ENCODE assay signal across 10 cellular contexts in the genomic region with DNA sequence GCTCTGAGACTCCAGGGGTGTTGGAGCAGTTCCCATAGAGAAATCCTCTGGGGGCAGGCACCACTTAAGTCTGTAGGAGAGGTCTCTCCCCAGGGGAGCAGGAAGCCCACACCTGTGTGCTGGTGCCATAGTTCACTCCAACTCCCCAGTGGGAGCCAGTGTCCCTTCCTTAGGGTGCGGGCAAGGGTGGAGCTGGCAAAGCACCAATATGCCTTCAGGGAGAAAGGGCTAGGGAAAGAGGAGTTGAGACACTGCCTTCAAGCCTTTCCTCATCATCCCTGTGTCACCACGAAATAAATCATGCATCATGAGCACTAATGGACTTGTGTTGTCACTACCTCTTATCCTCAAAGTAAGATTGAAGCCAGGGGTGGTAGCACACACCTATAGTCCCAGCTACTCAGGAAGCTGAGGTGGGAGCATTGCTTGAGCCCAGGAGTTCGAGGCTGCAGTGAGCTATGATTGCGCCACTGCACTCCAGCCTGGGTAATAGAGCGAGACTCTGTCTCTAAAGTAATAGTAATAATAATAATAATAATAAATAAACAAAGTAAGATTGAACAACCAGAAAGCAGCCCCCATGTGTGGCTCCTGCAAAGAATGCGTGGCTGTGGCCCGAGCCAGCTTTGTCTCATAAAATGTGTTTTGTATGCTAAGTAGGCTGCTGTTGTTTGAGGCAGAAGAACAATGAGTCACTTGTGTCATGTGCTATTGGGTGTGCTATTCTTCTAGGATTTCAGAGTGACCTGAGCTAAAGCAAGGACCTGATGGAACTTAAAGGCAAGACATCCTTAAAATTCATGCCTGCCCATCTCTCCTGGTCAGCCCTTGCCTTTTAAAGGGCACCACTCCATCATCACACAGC. TPM values are rescaled to one million over a fixed set of nuclear protein-coding genes. Genes with fewer than 3 reads are reported as not detected.
DNase-seq lines count a peak whose midpoint lies in the region; ATAC-seq, FAIRE-seq and TF ChIP-seq lines count a peak whose summit lies in the region.
"Had no signal": no experiment of that assay in that cellular context is flagged by ENCODE, and none has a peak within 500 bp of the region (broad histone marks: within the 10 kb centered on the region; RNA-seq: fewer than 3 reads in every experiment).

No MANE protein-coding gene starts in this region.

- H3K4me3 Mint-ChIP-seq in activated CD4-positive, alpha-beta T cell treated with anti-CD3 and anti-CD28 coated beads, Interleukin-2, amount 10 ng/mL, durations not matched to agents 7 days and 5 days, result no peak overlapping the region
- H3K4me3 Mint-ChIP-seq: mesothelial cell of epicardium had no signal

- H3K27ac ChIP-seq in right atrium auricular region, result peak overlapping the region; percentile 65 to 71

- CTCF ChIA-PET in activated CD4-positive, alpha-beta T cell treated with anti-CD3 and anti-CD28 coated beads, Interleukin-2, amount 10 ng/mL, durations not matched to agents 7 days and 5 days (lab: Charles Lee), result interaction anchor here (1.2 to 2.2 kb wide), 3 partner anchors 9 to 58 kb away, joined by 3 to 5 read pairs (median 4); a partner anchor contains a TSS

- no peaks in the 10 kb centered on the region for H3K36me3 Mint-ChIP-seq in activated CD4-positive, alpha-beta T cell treated with anti-CD3 and anti-CD28 coated beads, Interleukin-2, amount 10 ng/mL, durations not matched to agents 7 days and 5 days (ENCODE audit: low read depth)
- H3K36me3 Mint-ChIP-seq: mesothelial cell of epicardium had no signal

- H3K9me3 ChIP-seq in right atrium auricular region, result no peaks in the 10 kb centered on the region

- H3K4me3 ChIP-seq in right atrium auricular region, result no peak overlapping the region

- no peaks in the 10 kb centered on the region for H3K36me3 ChIP-seq in right atrium auricular region

- no peak for ATAC-seq in HG02840 (IDR thresholded peaks at IDR 0.05; ENCODE audit: low FRiP score, unreplicated experiment)

- DNase-seq in activated CD4-positive, alpha-beta T cell treated with anti-CD3 and anti-CD28 coated beads, Interleukin-2, amount 10 ng/mL, durations not matched to agents 7 days and 5 days, result no peak
- DNase-seq in activated CD4-positive, alpha-beta T cell treated with anti-CD3 and anti-CD28 coated beads for 48 hours, result no peak
- DNase-seq in right atrium auricular region (ENCODE audit: low spot score) (no peak), urothelium cell line (ENCODE audit: low spot score) (peak; percentile 70), NCI-H524 treated with DMSO at 0.1 percent for 48 hours (lab: John Stamatoyannopoulos, UW) (no peak)
- DNase-seq: ACHN; activated CD8-positive, alpha-beta memory T cell treated with anti-CD3 and anti-CD28 coated beads, Interleukin-2, amount 50 U/mL, for 48 hours; NCI-H1436 had no signal

- H3K4me1 Mint-ChIP-seq in activated CD4-positive, alpha-beta T cell treated with anti-CD3 and anti-CD28 coated beads, Interleukin-2, amount 10 ng/mL, durations not matched to agents 7 days and 5 days, result peaks cover 26% of the 10 kb centered on the region

- no peak for FAIRE-seq in urothelium cell line (lab: Jason Lieb, UNC)

- peaks cover 0 to 36% of the 10 kb centered on the region in 2 donors for H3K4me1 ChIP-seq in right atrium auricular region

- no peak for TF ChIP-seq CTCF in right atrium auricular region (IDR thresholded peaks at IDR 0.05)

- no peaks in the 10 kb centered on the region for H3K9me3 Mint-ChIP-seq in activated CD4-positive, alpha-beta T cell treated with anti-CD3 and anti-CD28 coated beads, Interleukin-2, amount 10 ng/mL, durations not matched to agents 7 days and 5 days
- H3K9me3 Mint-ChIP-seq: mesothelial cell of epicardium had no signal

- H3K27ac Mint-ChIP-seq in activated CD4-positive, alpha-beta T cell treated with anti-CD3 and anti-CD28 coated beads, Interleukin-2, amount 10 ng/mL, durations not matched to agents 7 days and 5 days, result peak overlapping the region; percentile 54
- H3K27ac Mint-ChIP-seq: mesothelial cell of epicardium had no signal

- POLR2A ChIA-PET in activated CD4-positive, alpha-beta T cell treated with anti-CD3 and anti-CD28 coated beads, Interleukin-2, amount 10 ng/mL, durations not matched to agents 7 days and 5 days (lab: Charles Lee), result no interaction called here

- no peaks in the 10 kb centered on the region for H3K27me3 ChIP-seq in right atrium auricular region

- no peaks in the 10 kb centered on the region for H3K27me3 Mint-ChIP-seq in activated CD4-positive, alpha-beta T cell treated with anti-CD3 and anti-CD28 coated beads, Interleukin-2, amount 10 ng/mL, durations not matched to agents 7 days and 5 days

RNA-seq across cellular contexts. Expression of a gene that starts 6.7 kb away (rescaled TPM):
- not detected for total RNA-seq in activated CD4-positive, alpha-beta T cell treated with anti-CD3 and anti-CD28 coated beads, Interleukin-2, amount 10 ng/mL, durations not matched to agents 7 days and 5 days
- total RNA-seq in right atrium auricular region, result 10 to 100 TPM; 23.6 to 51.7 TPM

RNA-seq across cellular contexts. Expression of a gene that starts 8.7 kb away (rescaled TPM):
- total RNA-seq in activated CD4-positive, alpha-beta T cell treated with anti-CD3 and anti-CD28 coated beads, Interleukin-2, amount 10 ng/mL, durations not matched to agents 7 days and 5 days, result not detected
- not detected for total RNA-seq in right atrium auricular region

RNA-seq across cellular contexts. Expression of a gene that starts 24.3 kb away (rescaled TPM):
- not detected for total RNA-seq in activated CD4-positive, alpha-beta T cell treated with anti-CD3 and anti-CD28 coated beads, Interleukin-2, amount 10 ng/mL, durations not matched to agents 7 days and 5 days
- total RNA-seq in right atrium auricular region, result 1 to 10 TPM in 1 of 2 donors, under 1 TPM in 1; 0.70 to 2.1 TPM

RNA-seq across cellular contexts. Expression of a gene that starts 43.5 kb away (rescaled TPM):
- total RNA-seq in activated CD4-positive, alpha-beta T cell treated with anti-CD3 and anti-CD28 coated beads, Interleukin-2, amount 10 ng/mL, durations not matched to agents 7 days and 5 days, result not detected
- under 1 TPM in 1 of 2 donors, not detected in 1; 0.39 TPM for total RNA-seq in right atrium auricular region
- total RNA-seq: mesothelial cell of epicardium had no signal

Comparison
In these comparisons a context has a peak if more than half of its experiments do, and no peak if none do; other contexts are left out.
1. RNA of a gene that starts 6.7 kb away (total RNA-seq): 23.6 to 51.7 TPM in right atrium auricular region; not detected in activated CD4-positive, alpha-beta T cell treated with anti-CD3 and anti-CD28 coated beads, Interleukin-2, amount 10 ng/mL, durations not matched to agents 7 days and 5 days; every median in the first group is over 10 times any median in the second.